ENCODE assay signal across 29 cellular contexts in genomic region chr12:78143717-78144116, GRCh38.
"Had no signal": no experiment of that assay in that cellular context is flagged by ENCODE, and none has a peak within 500 bp of the region (broad histone marks: within the 10 kb centered on the region; RNA-seq: fewer than 3 reads in every experiment).

No MANE protein-coding gene starts in this region.

- H3K36me3 Mint-ChIP-seq: activated naive CD8-positive, alpha-beta T cell had no signal

- H3K4me1 Mint-ChIP-seq: activated B cell treated with CpG ODN at 0.5 μM for 24 hours; activated T-helper 17 cell treated with anti-CD3 and anti-CD28 coated beads, Interleukin-2, amount 50 U/mL, for 72 hours had no signal

- H3K27me3 Mint-ChIP-seq: activated B cell treated with CpG ODN at 0.5 μM for 24 hours; activated CD8-positive, alpha-beta T cell treated with anti-CD3 and anti-CD28 coated beads for 36 hours; activated naive CD8-positive, alpha-beta T cell; activated T-helper 17 cell treated with anti-CD3 and anti-CD28 coated beads, Interleukin-2, amount 50 U/mL, for 72 hours; effector memory CD8-positive, alpha-beta T cell had no signal

- DNase-seq: activated B cell treated with CpG ODN at 0.5 μM for 24 hours; activated CD4-positive, alpha-beta T cell treated with anti-CD3 and anti-CD28 coated beads for 48 hours; activated CD4-positive, alpha-beta T cell treated with anti-CD3 and anti-CD28 coated beads, Interleukin-2, amount 50 U/mL, for 1 hour; activated CD4-positive, alpha-beta T cell treated with anti-CD3 and anti-CD28 coated beads, Interleukin-2, amount 50 U/mL, for 48 hours; activated CD8-positive, alpha-beta memory T cell treated with anti-CD3 and anti-CD28 coated beads for 24 hours; activated CD8-positive, alpha-beta T cell treated with anti-CD3 and anti-CD28 coated beads for 36 hours; activated effector memory CD4-positive, alpha-beta T cell treated with Interleukin-2 at 50 U/mL for 16 hours; activated gamma-delta T cell treated with Interleukin-2 at 50 U/mL for 16 hours; activated naive CD4-positive, alpha-beta T cell treated with anti-CD3 and anti-CD28 coated beads, Interleukin-2, amount 50 U/mL, for 16 hours; activated naive CD4-positive, alpha-beta T cell treated with Interleukin-2 at 50 U/mL for 16 hours; activated T-cell treated with anti-CD3 and anti-CD28 coated beads, Interleukin-2, amount 50 U/mL, for 4 hours; amniotic stem cell; anterior cingulate cortex; body of pancreas; cortex of kidney; dermis blood vessel endothelial cell; effector CD4-positive, alpha-beta T cell; effector memory CD8-positive, alpha-beta T cell; erythroblast; foreskin keratinocyte; gastrocnemius medialis; glutamatergic neuron; heart left ventricle; T1000; WERI-Rb-1 had no signal

- H3K4me3 Mint-ChIP-seq: activated B cell treated with CpG ODN at 0.5 μM for 24 hours; activated CD8-positive, alpha-beta T cell treated with anti-CD3 and anti-CD28 coated beads for 36 hours; activated naive CD8-positive, alpha-beta T cell; activated T-cell treated with anti-CD3 and anti-CD28 coated beads, Interleukin-2, amount 50 U/mL, for 4 hours; activated T-helper 17 cell treated with anti-CD3 and anti-CD28 coated beads, Interleukin-2, amount 50 U/mL, for 72 hours; effector memory CD8-positive, alpha-beta T cell; T-helper 2 cell treated with Interferon-gamma antibody and Interleukin-4, amounts not matched to agents 5 μg/mL and 100 μg/mL, for 36 hours had no signal

- ATAC-seq: activated CD4-positive, CD25-positive, alpha-beta regulatory T cell treated with anti-CD3 and anti-CD28 coated beads, Interleukin-2, amount 50 U/mL, for 24 hours; activated CD8-positive, alpha-beta T cell treated with anti-CD3 and anti-CD28 coated beads for 36 hours; activated T-cell treated with anti-CD3 and anti-CD28 coated beads, Interleukin-2, amount 50 U/mL, for 4 hours; activated T-helper 17 cell treated with anti-CD3 and anti-CD28 coated beads, Interleukin-2, amount 50 U/mL, for 72 hours; body of pancreas; effector memory CD8-positive, alpha-beta T cell; foreskin keratinocyte; gastrocnemius medialis had no signal

- H3K9me3 Mint-ChIP-seq: activated B cell treated with CpG ODN at 0.5 μM for 24 hours; activated CD8-positive, alpha-beta T cell treated with anti-CD3 and anti-CD28 coated beads for 36 hours; activated T-cell treated with anti-CD3 and anti-CD28 coated beads, Interleukin-2, amount 50 U/mL, for 4 hours; activated T-helper 17 cell treated with anti-CD3 and anti-CD28 coated beads, Interleukin-2, amount 50 U/mL, for 72 hours; T-helper 2 cell treated with Interferon-gamma antibody and Interleukin-4, amounts not matched to agents 5 μg/mL and 100 μg/mL, for 36 hours had no signal

- H3K27ac Mint-ChIP-seq: activated B cell treated with CpG ODN at 0.5 μM for 24 hours; activated CD8-positive, alpha-beta T cell treated with anti-CD3 and anti-CD28 coated beads for 36 hours; activated naive CD8-positive, alpha-beta T cell; activated T-helper 17 cell treated with anti-CD3 and anti-CD28 coated beads, Interleukin-2, amount 50 U/mL, for 72 hours; effector memory CD8-positive, alpha-beta T cell; T-helper 2 cell treated with Interferon-gamma antibody and Interleukin-4, amounts not matched to agents 5 μg/mL and 100 μg/mL, for 36 hours had no signal
